ENCODE assay signal across 12 cellular contexts in genomic region chr6:228881-229651, GRCh38.
DNase-seq lines count a peak whose midpoint lies in the region; ATAC-seq and TF ChIP-seq lines count a peak whose summit lies in the region.
"Had no signal": no experiment of that assay in that cellular context is flagged by ENCODE, and none has a peak within 500 bp of the region (broad histone marks: within the 10 kb centered on the region; RNA-seq: fewer than 3 reads in every experiment).

No MANE protein-coding gene starts in this region.

- no peak overlapping the region for H3K4me3 Mint-ChIP-seq in T-cell
- H3K4me3 Mint-ChIP-seq: activated T-helper 1 cell treated with anti-CD3 and anti-CD28 coated beads, Interleukin-12 subunit alpha, Interleukin-12 subunit beta, Interleukin-2, Interleukin-4 antibody, amounts not matched to agents 30 ng/mL and 10 ng/mL and 1 ng/mL, durations not matched to agents 14 hours and 24 hours and 36 hours; central memory CD8-positive, alpha-beta T cell had no signal

- TF ChIP-seq CTCF in GM12865 (IDR thresholded peaks at IDR 0.05; ENCODE audit: insufficient read depth, low read depth, low read length, missing control alignments) = no peak

- no peaks in the 10 kb centered on the region for H3K36me3 Mint-ChIP-seq in T-cell

- CTCF ChIA-PET in T-cell (lab: Charles Lee) = no interaction called here

- H3K4me3 ChIP-seq in GM12865 (ENCODE audit: low read depth, low read length) = peak overlapping the region; percentile 29

- peak; percentile 45 for TF ChIP-seq POLR2A in GM19099 (IDR thresholded peaks at IDR 0.05; ENCODE audit: extremely low read depth, insufficient read length, low read depth)

- POLR2A ChIA-PET in T-cell (lab: Charles Lee) = no interaction called here

- H3K27ac Mint-ChIP-seq in T-cell = no peak overlapping the region
- H3K27ac Mint-ChIP-seq: activated T-helper 1 cell treated with anti-CD3 and anti-CD28 coated beads, Interleukin-12 subunit alpha, Interleukin-12 subunit beta, Interleukin-2, Interleukin-4 antibody, amounts not matched to agents 30 ng/mL and 10 ng/mL and 1 ng/mL, durations not matched to agents 14 hours and 24 hours and 36 hours had no signal

- H3K4me1 Mint-ChIP-seq in T-cell = peaks cover 21 to 33% (median 24%) of the 10 kb centered on the region in 3 donors

- peaks cover 0 to 4% of the 10 kb centered on the region in 2 donors for H3K27me3 Mint-ChIP-seq in T-cell
- H3K27me3 Mint-ChIP-seq: central memory CD8-positive, alpha-beta T cell had no signal

- peak; percentile 97 for DNase-seq in GM12865 (ENCODE audit: low read depth)
- no peak for DNase-seq in stimulated activated CD4-positive, alpha-beta T cell treated with anti-CD3 and anti-CD28 coated beads, Interleukin-2, amount 100 ng/mL, for 24 hours
- DNase-seq in activated CD4-positive, alpha-beta T cell treated with anti-CD3 and anti-CD28 coated beads, Interleukin-2, amount 50 U/mL, for 1 hour = no peak
- no peak for DNase-seq in T-cell
- no peak for DNase-seq in activated naive CD4-positive, alpha-beta T cell treated with Interleukin-2 at 50 U/mL for 16 hours
- DNase-seq: NCI-H1436, T-helper 2 cell had no signal

- ATAC-seq in HG02763 (IDR thresholded peaks at IDR 0.05; ENCODE audit: unreplicated experiment) = peak; percentile 22
- peak; percentile 29 for ATAC-seq in HG03521 (IDR thresholded peaks at IDR 0.05; ENCODE audit: unreplicated experiment)
- ATAC-seq in T-cell (replicated peaks in 1 of 4) = no peak

- H3K9me3 Mint-ChIP-seq in T-cell = no peaks in the 10 kb centered on the region
- H3K9me3 Mint-ChIP-seq: central memory CD8-positive, alpha-beta T cell had no signal

Comparison
In these comparisons a context has a peak if more than half of its experiments do, and no peak if none do; other contexts are left out.
1. ATAC-seq: peak in HG02763 (single experiment) and HG03521 (single experiment); none in T-cell (0 of 4).